8 cellular contexts compared by ENCODE assay signal in genomic region chr7:23474098-23474828, GRCh38. TPM values are rescaled to one million over a fixed set of nuclear protein-coding genes. Genes with fewer than 3 reads are reported as not detected.
DNase-seq lines count a peak whose midpoint lies in the region; ATAC-seq, FAIRE-seq and TF ChIP-seq lines count a peak whose summit lies in the region.

No MANE protein-coding gene starts in this region.

- peaks cover 0 to 4% (median 0%) of the 10 kb centered on the region in 3 donors for H3K36me3 Mint-ChIP-seq in immature natural killer cell

- BruUV-seq in GM12878 (replicated peaks; lab: Mats Ljungman, UMichigan): no TSS peak

- POLR2A ChIA-PET in GM12878 (lab: Charles Lee): interaction anchor here (0.6 to 2.3 kb wide), 5 partner anchors 17 to 57 kb away, joined by 3 to 7 read pairs (median 5); no protein-coding TSS in a partner anchor

- no peak for TF ChIP-seq EP300 in GM12878 (IDR thresholded peaks at IDR 0.05; ENCODE audit: borderline replicate concordance in 1 of 2, control insufficient read depth in 1 of 2, low read depth in 2 of 2, low read length in 2 of 2)

- no peaks in the 10 kb centered on the region for H4K20me1 ChIP-seq in GM12878 (ENCODE audit: control insufficient read depth, insufficient read depth)

- CTCF ChIA-PET in GM12878 (lab: Yijun Ruan, JAX): interaction anchor here (0.9 to 1.3 kb wide), 5 partner anchors 11 to 116 kb away, joined by 3 to 5 read pairs (median 3); no protein-coding TSS in a partner anchor

- in situ Hi-C loops in GM12878 (cut with MboI): no loop called here

- peaks cover 55% of the 10 kb centered on the region for H3K79me2 ChIP-seq in GM12878 (ENCODE audit: control insufficient read depth, insufficient read depth, low read length)

- peaks cover 26 to 42% of the 10 kb centered on the region in 2 donors for H3K4me1 Mint-ChIP-seq in immature natural killer cell

- peak; percentile 38 for FAIRE-seq in GM12878 (lab: Jason Lieb, UNC)

- H3K4me1 ChIP-seq in right atrium auricular region (peaks cover 0 to 36% of the 10 kb centered on the region in 2 donors), GM12878 (ENCODE audit: control insufficient read depth, insufficient read depth, low read length) (no peaks in the 10 kb centered on the region)

- RAD21 ChIA-PET in GM12878 (lab: Charles Lee; ENCODE audit: unreplicated experiment): interaction anchor here (2.0 kb wide), 1 partner anchor 66 kb away, joined by 11 read pairs; no protein-coding TSS in a partner anchor

- peak overlapping the region; percentile 85 for H3K4me2 ChIP-seq in GM12878 (ENCODE audit: control insufficient read depth, insufficient read depth)

- H3K27me3 Mint-ChIP-seq in immature natural killer cell (ENCODE audit: low read depth in 3 of 3): peaks cover 44 to 68% (median 61%) of the 10 kb centered on the region in 3 donors

- intact Hi-C loops in Right ventricle myocardium inferior (cut with DNase I): no loop called here
- intact Hi-C loops in GM12878 (cut with micrococcal nuclease; ENCODE audit: unreplicated experiment): loop anchor here (1.0 to 5.0 kb wide), 5 partner anchors 56 to 292 kb away; partner anchors contain the start of genes CCDC126 and NUP42

- peaks cover 0 to 10% (median 3%) of the 10 kb centered on the region in 6 donors for H3K9me3 Mint-ChIP-seq in immature natural killer cell

- SMC1A ChIA-PET in GM12878 (lab: Charles Lee; ENCODE audit: uncharacterized antibody, unreplicated experiment): interaction anchor here (1.0 to 1.9 kb wide), 7 partner anchors 29 to 116 kb away, joined by 3 to 10 read pairs (median 4); no protein-coding TSS in a partner anchor

- H3K27ac Mint-ChIP-seq in immature natural killer cell: peak overlapping the region in 1 of 6 donors; percentile 45

- peak; percentile 88 for DNase-seq in Right ventricle myocardium inferior (ENCODE audit: missing footprints)
- no peak for DNase-seq in right atrium auricular region (ENCODE audit: low spot score)
- peak; percentile 86 for DNase-seq in MV-4-11 (lab: John Stamatoyannopoulos, UW)
- peak; percentile 99 for DNase-seq in SIG-M5 (lab: John Stamatoyannopoulos, UW)
- peak; percentile 76 for DNase-seq in GM12878 (ENCODE audit: low read depth, low spot score)
- peak; percentile 27 to 37 (median 28) for DNase-seq in immature natural killer cell
- DNase-seq in stimulated activated CD4-positive, alpha-beta T cell treated with anti-CD3 and anti-CD28 coated beads, Interleukin-4, amount 100 ng/mL, for 1 hour: peak; percentile 60

- ATAC-seq in Right ventricle myocardium inferior: peak; percentile 78
- peak; percentile 61 for ATAC-seq in HG02623 (IDR thresholded peaks at IDR 0.05; ENCODE audit: unreplicated experiment)
- peak; percentile 76 for ATAC-seq in GM12878

- no peak overlapping the region for H3K27ac ChIP-seq in right atrium auricular region
- H3K27ac ChIP-seq in GM12878 (ENCODE audit: control insufficient read depth, insufficient read depth): peak overlapping the region; percentile 94

- H3K4me3 ChIP-seq in right atrium auricular region (peak overlapping the region in 1 of 2 donors; percentile 22), GM12878 (peak overlapping the region; percentile 89)

- H3K9me3 ChIP-seq in right atrium auricular region (peaks cover 0 to 25% of the 10 kb centered on the region in 2 donors), GM12878 (replicated peaks; ENCODE audit: control insufficient read depth, insufficient read depth, low read length) (no peaks in the 10 kb centered on the region)

- H3K27me3 ChIP-seq in right atrium auricular region: peaks cover 80 to 82% of the 10 kb centered on the region in 2 donors
- peaks cover 0 to 4% of the 10 kb centered on the region in 2 experiments; a peak in 1 of 4 replicates for H3K27me3 ChIP-seq in GM12878 (replicated peaks in 1 of 2; ENCODE audit: control insufficient read depth in 2 of 2, insufficient read depth in 2 of 2, low read length in 1 of 2)

- peak overlapping the region; percentile 89 for H2AFZ ChIP-seq in GM12878 (ENCODE audit: control insufficient read depth, low read depth, low read length)

- TF ChIP-seq CTCF in right atrium auricular region (IDR thresholded peaks at IDR 0.05): no peak
- no peak for TF ChIP-seq CTCF in GM12878 (IDR thresholded peaks at IDR 0.05 in 2 of 3, conservative IDR thresholded peaks at IDR 0.05 in 1 of 3; ENCODE audit: control insufficient read depth in 2 of 3, extremely low read depth in 1 of 3, insufficient read depth in 1 of 3, low read depth in 3 of 3, low read length in 3 of 3)

- peak overlapping the region; percentile 88 for H3K9ac ChIP-seq in GM12878 (ENCODE audit: control insufficient read depth, insufficient read depth, low read length)

- peak; percentile 93 for TF ChIP-seq POLR2A in GM12878 (IDR thresholded peaks at IDR 0.05; ENCODE audit: low read depth, low read length)

- peak overlapping the region in 4 of 5 donors; percentile 43 to 68 (median 53) for H3K4me3 Mint-ChIP-seq in immature natural killer cell

- TF ChIP-seq RAD21 in GM12878 (IDR thresholded peaks at IDR 0.05; ENCODE audit: insufficient read depth, low read depth, low read length): no peak

- WGBS in GM12878 (ENCODE audit: insufficient coverage, insufficient replicate concordance, low lambda C conversion rate, missing lambda C conversion rate): 1% methylated on average over 63 of the region's 65 CpGs

- no peaks in the 10 kb centered on the region for H3K36me3 ChIP-seq in right atrium auricular region
- H3K36me3 ChIP-seq in GM12878 (ENCODE audit: control insufficient read depth in 2 of 2, insufficient read depth in 2 of 2, low read length in 1 of 2): no peaks in the 10 kb centered on the region

TF ChIP-seq in GM12878, 131 proteins besides CTCF, POLR2A, EP300 and RAD21 (continues in another document):
- peak; percentile 42; the same call in 1 of the 2 replicates for TF ChIP-seq MTA2 (IDR thresholded peaks at IDR 0.05; ENCODE audit: low read depth)
- TF ChIP-seq HCFC1 (IDR thresholded peaks at IDR 0.05; ENCODE audit: low read length): no peak
- TF ChIP-seq, protein P1, sequence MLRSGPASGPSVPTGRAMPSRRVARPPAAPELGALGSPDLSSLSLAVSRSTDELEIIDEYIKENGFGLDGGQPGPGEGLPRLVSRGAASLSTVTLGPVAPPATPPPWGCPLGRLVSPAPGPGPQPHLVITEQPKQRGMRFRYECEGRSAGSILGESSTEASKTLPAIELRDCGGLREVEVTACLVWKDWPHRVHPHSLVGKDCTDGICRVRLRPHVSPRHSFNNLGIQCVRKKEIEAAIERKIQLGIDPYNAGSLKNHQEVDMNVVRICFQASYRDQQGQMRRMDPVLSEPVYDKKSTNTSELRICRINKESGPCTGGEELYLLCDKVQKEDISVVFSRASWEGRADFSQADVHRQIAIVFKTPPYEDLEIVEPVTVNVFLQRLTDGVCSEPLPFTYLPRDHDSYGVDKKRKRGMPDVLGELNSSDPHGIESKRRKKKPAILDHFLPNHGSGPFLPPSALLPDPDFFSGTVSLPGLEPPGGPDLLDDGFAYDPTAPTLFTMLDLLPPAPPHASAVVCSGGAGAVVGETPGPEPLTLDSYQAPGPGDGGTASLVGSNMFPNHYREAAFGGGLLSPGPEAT (IDR thresholded peaks at IDR 0.05; ENCODE audit: low read depth): peak; percentile 84
- TF ChIP-seq RFX5 (IDR thresholded peaks at IDR 0.05; ENCODE audit: low read depth, low read length): 0 out of 2 replicates have a peak, but pooled peaks have one; percentile 14
- TF ChIP-seq RELA (IDR thresholded peaks at IDR 0.05; ENCODE audit: borderline replicate concordance, partially characterized antibody): peak; percentile 52
- TF ChIP-seq TAF1 (IDR thresholded peaks at IDR 0.05; ENCODE audit: borderline replicate concordance, low read depth, low read length): peak; percentile 26; the same call in 1 of the 2 replicates

RNA-seq across cellular contexts. Expression of gene IGF2BP3, which starts 4.0 kb away (rescaled TPM):
- total RNA-seq in Right ventricle myocardium inferior: not detected
- total RNA-seq in right atrium auricular region: not detected
- total RNA-seq in GM12878 (2013; cell fraction: nucleolus; rRNA removed): 193 and 204 TPM in 2 replicates
- total RNA-seq in GM12878 (2014; rRNA removed): 30.8 and 38.9 TPM in 2 replicates
- 56.8 and 62.3 TPM in 2 replicates for total RNA-seq in GM12878 (2014; rRNA removed; fragmentation: Illumina TruSeq; extraction: Trizol)
- 48.5 and 49.7 TPM in 2 replicates for total RNA-seq in GM12878 (2021)
- 12.8 TPM for polyA plus RNA-seq in GM12878 (2011; ENCODE audit: low read depth)
- polyA plus RNA-seq in GM12878 (2011; rRNA removed): 43.3 and 63.1 TPM in 2 replicates
- polyA plus RNA-seq in GM12878 (2011; cell fraction: cytosol; rRNA removed): 31.7 and 32.1 TPM in 2 replicates
- 35.0 and 45.2 TPM in 2 replicates for polyA plus RNA-seq in GM12878 (2011; cell fraction: nucleus; rRNA removed)
- 23.1 and 32.9 TPM in 2 replicates for polyA plus RNA-seq in GM12878 (2012)
- polyA plus RNA-seq in GM12878 (2014; fragmentation: Illumina TruSeq; extraction: Trizol): 61.2 and 76.6 TPM in 2 replicates
- polyA plus RNA-seq in GM12878 (2014; fragmentation: Nextera tagmentation; extraction: Ambion mirVana): 1 to 10 TPM; 4.6 to 4.7 TPM
- 41.4 and 43.1 TPM in 2 replicates for polyA plus RNA-seq in GM12878 (2014; rRNA removed)
- 10 to 100 TPM; 15.0 to 16.0 TPM for polyA plus RNA-seq in GM12878 (2016; fragmentation: Nextera tagmentation; extraction: Ambion mirVana)
- polyA minus RNA-seq in GM12878 (2011; rRNA and poly(A)+ RNA removed): 42.1 and 55.8 TPM in 2 replicates
- polyA minus RNA-seq in GM12878 (2011; cell fraction: cytosol; rRNA and poly(A)+ RNA removed): 22.2 and 26.1 TPM in 2 replicates
- polyA minus RNA-seq in GM12878 (2011; cell fraction: nucleus; rRNA and poly(A)+ RNA removed): 25.8 and 44.7 TPM in 2 replicates
- polyA plus RNA-seq in immature natural killer cell: under 1 TPM in 1 of 3 donors, not detected in 2; 0.76 TPM

RNA-seq across cellular contexts. Expression of gene TRA2A, which starts 57.5 kb away (rescaled TPM):
- total RNA-seq in Right ventricle myocardium inferior (27.7 TPM), right atrium auricular region (10 to 100 TPM; 16.0 to 26.7 TPM), GM12878 (2014; rRNA removed) (25.0 TPM in 2 replicates), GM12878 (2014; rRNA removed; fragmentation: Illumina TruSeq; extraction: Trizol) (71.2 and 78.0 TPM in 2 replicates), GM12878 (2021) (85.4 and 86.6 TPM in 2 replicates)
- total RNA-seq in GM12878 (2013; cell fraction: nucleolus; rRNA removed): 83.2 and 85.5 TPM in 2 replicates
- polyA plus RNA-seq in GM12878 (2011; ENCODE audit: low read depth): 52.8 TPM
- polyA plus RNA-seq in GM12878 (2011; rRNA removed) (97.1 and 111 TPM in 2 replicates), GM12878 (2014; fragmentation: Illumina TruSeq; extraction: Trizol) (224 and 533 TPM in 2 replicates), GM12878 (2014; fragmentation: Nextera tagmentation; extraction: Ambion mirVana) (10 to 100 TPM; 69.2 to 83.1 TPM), GM12878 (2014; rRNA removed) (99.5 and 103 TPM in 2 replicates), GM12878 (2016; fragmentation: Nextera tagmentation; extraction: Ambion mirVana) (100 to 1,000 TPM; 135 TPM), immature natural killer cell (10 to 100 TPM; 34.8 to 44.0 (median 40.6) TPM)
- 53.7 and 61.9 TPM in 2 replicates for polyA plus RNA-seq in GM12878 (2011; cell fraction: cytosol; rRNA removed)
- 68.4 and 86.0 TPM in 2 replicates for polyA plus RNA-seq in GM12878 (2011; cell fraction: nucleus; rRNA removed)
- polyA plus RNA-seq in GM12878 (2012): 78.6 and 85.7 TPM in 2 replicates
- 61.7 and 77.2 TPM in 2 replicates for polyA minus RNA-seq in GM12878 (2011; rRNA and poly(A)+ RNA removed)
- polyA minus RNA-seq in GM12878 (2011; cell fraction: cytosol; rRNA and poly(A)+ RNA removed): 31.9 and 40.4 TPM in 2 replicates
- polyA minus RNA-seq in GM12878 (2011; cell fraction: nucleus; rRNA and poly(A)+ RNA removed): 39.3 and 70.9 TPM in 2 replicates

Comparison
In these comparisons a context has a peak if more than half of its experiments do, and no peak if none do; other contexts are left out.
1. RNA of gene IGF2BP3, which starts 4.0 kb away (total RNA-seq): 30.8 to 204 TPM in GM12878; not detected in Right ventricle myocardium inferior (single experiment) and not detected in right atrium auricular region; every median in the first group is over 10 times any median in the second.
2. Peak in every context shown above with its lines, with median percentiles within 50 percentile points of each other: ATAC-seq.